Comparison of ENCODE assay signal across 11 cellular contexts in genomic region chr4:26779674-26780073, GRCh38.
A peak's percentile ranks its signal among the peaks of the same experiment; 100 is the strongest.
DNase-seq lines count a peak whose midpoint lies in the region; ATAC-seq and TF ChIP-seq lines count a peak whose summit lies in the region.
"Had no signal": no experiment of that assay in that cellular context is flagged by ENCODE, and none has a peak within 500 bp of the region (broad histone marks: within the 10 kb centered on the region; RNA-seq: fewer than 3 reads in every experiment).

No MANE protein-coding gene starts in this region.

- peak overlapping the region; percentile 92 for H3K27ac ChIP-seq in RWPE1

- no peak for ATAC-seq in HG02870 (IDR thresholded peaks at IDR 0.05; ENCODE audit: unreplicated experiment)

- DNase-seq in NCI-H2196 (lab: John Stamatoyannopoulos, UW; ENCODE audit: unreplicated experiment) (peak; percentile 4), NCI-H2196 treated with DMSO at 0.1 percent for 48 hours (lab: John Stamatoyannopoulos, UW; ENCODE audit: unreplicated experiment) (no peak), RWPE1 (ENCODE audit: low spot score) (peak; percentile 93), fibroblast of gingiva (ENCODE audit: low read depth) (peak; percentile 49), superior temporal gyrus (ENCODE audit: extremely low spot score) (peak; percentile 37), Kasumi-1 (lab: John Stamatoyannopoulos, UW) (no peak), CD1c-positive myeloid dendritic cell (ENCODE audit: extremely low spot score) (no peak)
- DNase-seq: 8988T; activated CD4-positive, alpha-beta memory T cell treated with anti-CD3 and anti-CD28 coated beads for 36 hours; NCI-H1417 had no signal

- CTCF ChIA-PET in RWPE1 (lab: Yijun Ruan, JAX): interaction anchor here (0.6 kb wide), 1 partner anchor 9 kb away, joined by 4 read pairs; no protein-coding TSS in a partner anchor

- POLR2A ChIA-PET in RWPE1 (lab: Yijun Ruan, JAX; ENCODE audit: low non-redundant PET): interaction anchor here (0.5 to 2.0 kb wide), 3 partner anchors 33 to 81 kb away, joined by 4 to 8 read pairs (median 5); partner anchors contain the start of gene STIM2

- TF ChIP-seq CTCF in RWPE1 (conservative IDR thresholded peaks at IDR 0.05; ENCODE audit: low read depth): no peak

Comparison
In these comparisons a context has a peak if more than half of its experiments do, and no peak if none do; other contexts are left out.
1. DNase-seq: peak in NCI-H2196 (single experiment), RWPE1 (single experiment), fibroblast of gingiva (single experiment) and superior temporal gyrus (single experiment); none in NCI-H2196 treated with DMSO at 0.1 percent for 48 hours (single experiment), Kasumi-1 (0 of 2) and CD1c-positive myeloid dendritic cell (single experiment).